11 cellular contexts compared by ENCODE assay signal in genomic region chr19:19562665-19563347, GRCh38. TPM values are rescaled to one million over a fixed set of nuclear protein-coding genes. Genes with fewer than 3 reads are reported as not detected.
DNase-seq lines count a peak whose midpoint lies in the region; ATAC-seq and TF ChIP-seq lines count a peak whose summit lies in the region.
"Had no signal": no experiment of that assay in that cellular context is flagged by ENCODE, and none has a peak within 500 bp of the region (broad histone marks: within the 10 kb centered on the region; RNA-seq: fewer than 3 reads in every experiment).

No MANE protein-coding gene starts in this region.

- H3K27me3 Mint-ChIP-seq in T-helper 17 cell: no peaks in the 10 kb centered on the region
- H3K27me3 Mint-ChIP-seq in natural killer cell (ENCODE audit: low read depth in 2 of 2): no peaks in the 10 kb centered on the region

- no peaks in the 10 kb centered on the region for H3K9me3 ChIP-seq in T-helper 17 cell (ENCODE audit: control insufficient read depth, low read length, poor library complexity, severe bottlenecking)
- H3K9me3 ChIP-seq: esophagus muscularis mucosa had no signal

- no peaks in the 10 kb centered on the region for H3K9me3 Mint-ChIP-seq in activated naive CD4-positive, alpha-beta T cell treated with anti-CD3 and anti-CD28 coated beads, Interleukin-2, amount 50 U/mL, for 72 hours
- H3K9me3 Mint-ChIP-seq in natural killer cell: no peaks in the 10 kb centered on the region

- peak; percentile 7 for TF ChIP-seq CTCF in GM10266 (IDR thresholded peaks at IDR 0.05; ENCODE audit: control insufficient read depth, insufficient read depth, low read depth, missing control alignments)
- TF ChIP-seq CTCF in natural killer cell (IDR thresholded peaks at IDR 0.05): no peak

- H3K4me1 Mint-ChIP-seq in T-helper 17 cell (peaks cover 24% of the 10 kb centered on the region), natural killer cell (no peaks in the 10 kb centered on the region)

- peak overlapping the region; percentile 90 for H3K27ac Mint-ChIP-seq in T-helper 17 cell
- peak overlapping the region; percentile 81 to 84 for H3K27ac Mint-ChIP-seq in activated naive CD4-positive, alpha-beta T cell treated with anti-CD3 and anti-CD28 coated beads, Interleukin-2, amount 50 U/mL, for 72 hours
- peak overlapping the region in 1 of 2 donors; percentile 49 for H3K27ac Mint-ChIP-seq in natural killer cell

- H3K4me3 Mint-ChIP-seq in T-helper 17 cell (peak overlapping the region; percentile 76), natural killer cell (no peak overlapping the region)

- peak; percentile 61 for ATAC-seq in T-helper 17 cell
- peak; percentile 63 to 84 for ATAC-seq in activated naive CD4-positive, alpha-beta T cell treated with anti-CD3 and anti-CD28 coated beads, Interleukin-2, amount 50 U/mL, for 72 hours
- peak; percentile 14 to 47 (median 33) for ATAC-seq in natural killer cell
- ATAC-seq in HG03520 (IDR thresholded peaks at IDR 0.05; ENCODE audit: unreplicated experiment): no peak

- intact Hi-C loops in natural killer cell (cut with micrococcal nuclease): no loop called here

- DNase-seq in GM10266 (ENCODE audit: extremely low spot score): no peak
- DNase-seq in T-helper 17 cell: no peak
- no peak for DNase-seq in activated naive CD4-positive, alpha-beta T cell treated with anti-CD3 and anti-CD28 coated beads, Interleukin-2, amount 50 U/mL, for 72 hours (ENCODE audit: low spot score in 2 of 2)
- no peak for DNase-seq in natural killer cell
- DNase-seq in SW 1271 (lab: John Stamatoyannopoulos, UW): no peak
- no peak for DNase-seq in SKM-1 (lab: John Stamatoyannopoulos, UW; ENCODE audit: unreplicated experiment)
- no peak for DNase-seq in SW480 (ENCODE audit: low spot score)
- DNase-seq: nucleus accumbens, trophoblast cell had no signal

- peaks cover 7% of the 10 kb centered on the region for H3K36me3 Mint-ChIP-seq in T-helper 17 cell (ENCODE audit: low read depth)
- peaks cover 10 to 14% of the 10 kb centered on the region in 2 donors for H3K36me3 Mint-ChIP-seq in activated naive CD4-positive, alpha-beta T cell treated with anti-CD3 and anti-CD28 coated beads, Interleukin-2, amount 50 U/mL, for 72 hours
- no peaks in the 10 kb centered on the region for H3K36me3 Mint-ChIP-seq in natural killer cell

RNA-seq across cellular contexts. Expression of gene CILP2, which starts 24.7 kb away (rescaled TPM):
- total RNA-seq in T-helper 17 cell: under 1 TPM; 0.73 to 0.99 TPM
- under 1 TPM; 0.25 to 0.31 TPM for total RNA-seq in activated naive CD4-positive, alpha-beta T cell treated with anti-CD3 and anti-CD28 coated beads, Interleukin-2, amount 50 U/mL, for 72 hours
- total RNA-seq in natural killer cell: under 1 TPM; 0.05 to 0.20 (median 0.11) TPM

RNA-seq across cellular contexts. Expression of gene YJEFN3, which starts 34.1 kb away (rescaled TPM):
- total RNA-seq in T-helper 17 cell (1 to 10 TPM; 3.0 to 6.1 TPM), natural killer cell (1 to 10 TPM; 4.0 to 6.0 (median 4.3) TPM)
- 10 to 100 TPM in 1 of 2 donors, 1 to 10 TPM in 1; 5.7 to 11.3 TPM for total RNA-seq in activated naive CD4-positive, alpha-beta T cell treated with anti-CD3 and anti-CD28 coated beads, Interleukin-2, amount 50 U/mL, for 72 hours

RNA-seq across cellular contexts. Expression of gene NDUFA13, which starts 46.8 kb away (rescaled TPM):
- total RNA-seq in T-helper 17 cell (100 to 1,000 TPM; 175 to 195 TPM), natural killer cell (100 to 1,000 TPM; 165 to 191 (median 188) TPM)
- 100 to 1,000 TPM; 358 to 407 TPM for total RNA-seq in activated naive CD4-positive, alpha-beta T cell treated with anti-CD3 and anti-CD28 coated beads, Interleukin-2, amount 50 U/mL, for 72 hours

RNA-seq across cellular contexts. Expression of gene TSSK6, which starts 47.5 kb away (rescaled TPM):
- total RNA-seq in T-helper 17 cell (1 to 10 TPM; 3.8 to 3.9 TPM), natural killer cell (1 to 10 TPM; 2.2 to 2.5 (median 2.3) TPM)
- 1 to 10 TPM; 3.8 to 5.5 TPM for total RNA-seq in activated naive CD4-positive, alpha-beta T cell treated with anti-CD3 and anti-CD28 coated beads, Interleukin-2, amount 50 U/mL, for 72 hours

RNA-seq across cellular contexts. Expression of gene PBX4, which starts 55.7 kb away (rescaled TPM):
- total RNA-seq in T-helper 17 cell: 10 to 100 TPM; 49.7 to 58.4 TPM
- total RNA-seq in activated naive CD4-positive, alpha-beta T cell treated with anti-CD3 and anti-CD28 coated beads, Interleukin-2, amount 50 U/mL, for 72 hours: 10 to 100 TPM; 27.6 to 37.3 TPM
- total RNA-seq in natural killer cell: 10 to 100 TPM; 10.7 to 15.9 (median 11.1) TPM
